ENCODE assay signal across 2 cellular contexts in genomic region chr2:100844514-100844913, GRCh38.
TF ChIP-seq lines count a peak whose summit lies in the region.

No MANE protein-coding gene starts in this region.

TF ChIP-seq in SK-N-SH treated with all-trans-retinoic acid at 6 μM for 48 hours, 23 proteins besides CTCF, POLR2A, EP300 and RAD21 (continued from another document):
- TF ChIP-seq CSRNP3 (CRISPR knock-in tag; IDR thresholded peaks at IDR 0.05) (no peak), ZNF8 (CRISPR knock-in tag; IDR thresholded peaks at IDR 0.05) (no peak)
TF ChIP-seq in SK-N-SH treated with all-trans-retinoic acid at 6 μM for 48 hours: peak in this region for 0.

TF ChIP-seq in endothelial cell of umbilical vein, 7 proteins besides CTCF, POLR2A, EP300 and RAD21 (continued from another document):
- no peak for TF ChIP-seq MAX (IDR thresholded peaks at IDR 0.05; ENCODE audit: insufficient read depth, insufficient read length)
- TF ChIP-seq FOS (IDR thresholded peaks at IDR 0.05; ENCODE audit: borderline replicate concordance, insufficient read depth, low read length), result peak; percentile 16
- no peak for TF ChIP-seq MYC (IDR thresholded peaks at IDR 0.05; ENCODE audit: low read depth, low read length)
- TF ChIP-seq POLR2AphosphoS5 (IDR thresholded peaks at IDR 0.05; ENCODE audit: insufficient read depth, low read depth, low read length), result no peak
TF ChIP-seq in endothelial cell of umbilical vein: peak in this region for 2.
